Comparison of ENCODE assay signal across 18 cellular contexts in genomic region chr12:57319678-57320469, GRCh38.
DNase-seq lines count a peak whose midpoint lies in the region; ATAC-seq and TF ChIP-seq lines count a peak whose summit lies in the region.
"Had no signal": no experiment of that assay in that cellular context is flagged by ENCODE, and none has a peak within 500 bp of the region (broad histone marks: within the 10 kb centered on the region; RNA-seq: fewer than 3 reads in every experiment).

No MANE protein-coding gene starts in this region.

- no peaks in the 10 kb centered on the region for H4K20me1 ChIP-seq in HCT116 (ENCODE audit: insufficient read depth)

- peak overlapping the region; percentile 22; the same call in 1 of the 2 replicates for H3K4me2 ChIP-seq in HCT116 (ENCODE audit: low read length)

- ATAC-seq in HCT116 (no peak), WTC11 (no peak), sciatic nerve (peak; percentile 85), GM21619 (IDR thresholded peaks at IDR 0.05; ENCODE audit: unreplicated experiment) (no peak), GM19035 (IDR thresholded peaks at IDR 0.05; ENCODE audit: unreplicated experiment) (no peak)
- ATAC-seq: foreskin keratinocyte had no signal

- POLR2A ChIA-PET in HCT116 (lab: Charles Lee) (interaction anchor here (1.4 kb wide), 1 partner anchor 91 kb away, joined by 3 read pairs; the partner anchor contains the start of gene SHMT2), WTC11 (lab: Charles Lee) (interaction anchor here (1.4 kb wide), 1 partner anchor 135 kb away, joined by 5 read pairs; the partner anchor contains the start of gene INHBE)

- H3K27ac ChIP-seq in HCT116 (ENCODE audit: low read depth, low read length), result no peak overlapping the region
- H3K27ac ChIP-seq: foreskin keratinocyte, pancreas, transverse colon had no signal

- DNase-seq in HCT116 (ENCODE audit: low read depth, low spot score) (no peak), WTC11 (ENCODE audit: low spot score) (no peak), fibroblast of the aortic adventitia (ENCODE audit: low read depth) (peak; percentile 25), sciatic nerve (ENCODE audit: low spot score) (no peak), AML-193 (lab: John Stamatoyannopoulos, UW) (no peak), NCI-H82 (lab: John Stamatoyannopoulos, UW) (no peak)
- DNase-seq: activated CD4-positive, alpha-beta T cell treated with anti-CD3 and anti-CD28 coated beads, Interleukin-2, amount 50 U/mL, for 4 hours; activated T-cell treated with anti-CD3 and anti-CD28 coated beads, Interleukin-2, amount 50 U/mL, for 1 hour; effector CD8-positive, alpha-beta T cell; GDM1; NCI-H1105 treated with DMSO at 0.1 percent for 48 hours; NCI-H774; pancreas; transverse colon had no signal

- peaks cover 0 to 8% of the 10 kb centered on the region in 2 experiments; a peak in 2 of 4 replicates for H3K4me1 ChIP-seq in HCT116 (ENCODE audit: control insufficient read depth in 1 of 2, insufficient read depth in 2 of 2, low read length in 2 of 2)

- H2AFZ ChIP-seq in HCT116 (ENCODE audit: low read depth, low read length, poor library complexity, severe bottlenecking), result no peak overlapping the region

- RAD21 ChIA-PET in HCT116 (lab: Charles Lee; ENCODE audit: low non-redundant PET in 1 of 2, low total read pairs in 2 of 2, uncharacterized antibody in 2 of 2, unreplicated experiment in 2 of 2), result no interaction called here

- no peaks in the 10 kb centered on the region for H3K9me2 ChIP-seq in HCT116 (ENCODE audit: insufficient read depth)

- no peaks in the 10 kb centered on the region for H3K36me3 Mint-ChIP-seq in WTC11

- H3K9me3 ChIP-seq in HCT116 (ENCODE audit: control insufficient read depth in 1 of 2, insufficient read depth in 1 of 2, low read depth in 1 of 2, low read length in 2 of 2), result no peaks in the 10 kb centered on the region
- H3K9me3 ChIP-seq: pancreas, transverse colon had no signal

- BruUV-seq in HCT116 (replicated peaks; lab: Mats Ljungman, UMichigan), result no TSS peak

- no peaks in the 10 kb centered on the region for H3K36me3 ChIP-seq in HCT116 (ENCODE audit: control insufficient read depth in 1 of 2, insufficient read depth in 2 of 2, low read length in 2 of 2)
- H3K36me3 ChIP-seq: pancreas, transverse colon had no signal

- no peaks in the 10 kb centered on the region for H3K4me1 Mint-ChIP-seq in WTC11

- no peak overlapping the region for H3K4me3 Mint-ChIP-seq in WTC11
- H3K4me3 Mint-ChIP-seq: activated naive CD8-positive, alpha-beta T cell had no signal

- no peak for TF ChIP-seq POLR2A in HCT116 (IDR thresholded peaks at IDR 0.05; ENCODE audit: borderline replicate concordance, extremely low read depth, insufficient read depth, insufficient read length)

- H3K4me3 ChIP-seq in HCT116 (replicated peaks in 1 of 2; ENCODE audit: low read depth in 1 of 2, low read length in 2 of 2) (no peak overlapping the region), fibroblast of the aortic adventitia (ENCODE audit: low read depth, low read length) (no peak overlapping the region)
- H3K4me3 ChIP-seq: pancreas, transverse colon had no signal

- intact Hi-C loops in HCT116 (cut with micrococcal nuclease) (no loop called here), sciatic nerve (cut with DNase I) (no loop called here)

- H3K27me3 ChIP-seq in HCT116 (ENCODE audit: insufficient read depth, low read length), result no peaks in the 10 kb centered on the region
- H3K27me3 ChIP-seq: foreskin keratinocyte, pancreas, transverse colon had no signal

- H3K27ac Mint-ChIP-seq in WTC11, result peak overlapping the region; percentile 86; the same call in 1 of the 2 replicates
- H3K27ac Mint-ChIP-seq: activated naive CD8-positive, alpha-beta T cell had no signal

- TF ChIP-seq CTCF in HCT116 (IDR thresholded peaks at IDR 0.05 in 2 of 3, conservative IDR thresholded peaks at IDR 0.05 in 1 of 3; ENCODE audit: borderline replicate concordance in 1 of 3, insufficient read depth in 1 of 3, low read depth in 2 of 3, low read length in 2 of 3) (no peak), WTC11 (IDR thresholded peaks at IDR 0.05) (no peak), fibroblast of the aortic adventitia (IDR thresholded peaks at IDR 0.05; ENCODE audit: insufficient read depth, low read length) (no peak)

- no peaks in the 10 kb centered on the region for H3K27me3 Mint-ChIP-seq in WTC11 (ENCODE audit: low read depth)
- H3K27me3 Mint-ChIP-seq: activated naive CD8-positive, alpha-beta T cell had no signal

- CTCF ChIA-PET in HCT116 (lab: Charles Lee) (interaction anchor here (1.5 to 4.2 kb wide), 2 partner anchors 12 to 139 kb away, joined by 3 to 20 read pairs; partner anchors contain the start of gene GLI1), WTC11 (lab: Charles Lee) (interaction anchor here (0.9 to 1.4 kb wide), 3 partner anchors 12 to 139 kb away, joined by 5 to 6 read pairs (median 5); partner anchors contain the start of gene GLI1)

- no peak overlapping the region for H3K9ac ChIP-seq in HCT116 (ENCODE audit: low read length)

- H3K79me2 ChIP-seq in HCT116 (ENCODE audit: insufficient read depth, low read length), result no peaks in the 10 kb centered on the region

- no peak for TF ChIP-seq RAD21 in HCT116 (IDR thresholded peaks at IDR 0.05; ENCODE audit: low read depth)

- H3K9me3 Mint-ChIP-seq in WTC11, result no peaks in the 10 kb centered on the region

TF ChIP-seq in HCT116, 20 proteins besides CTCF, POLR2A, EP300 and RAD21 (continues in another document):
- TF ChIP-seq TCF7L2 (IDR thresholded peaks at IDR 0.05; ENCODE audit: borderline replicate concordance, extremely low read depth, insufficient read depth, insufficient read length) (no peak), EGR1 (IDR thresholded peaks at IDR 0.05; ENCODE audit: low read depth) (no peak), SP1 (IDR thresholded peaks at IDR 0.05; ENCODE audit: low read depth) (no peak), SRF (IDR thresholded peaks at IDR 0.05; ENCODE audit: low read depth) (no peak), FOSL1 (IDR thresholded peaks at IDR 0.05; ENCODE audit: low read depth) (no peak), EZH2phosphoT487 (IDR thresholded peaks at IDR 0.05; ENCODE audit: borderline replicate concordance) (no peak), MAX (IDR thresholded peaks at IDR 0.05) (no peak), SIN3A (IDR thresholded peaks at IDR 0.05; ENCODE audit: low read depth) (no peak), JUND (IDR thresholded peaks at IDR 0.05) (no peak), CBX3 (IDR thresholded peaks at IDR 0.05; ENCODE audit: low read depth) (no peak), ZNF274 (IDR thresholded peaks at IDR 0.05; ENCODE audit: low read depth, low read length) (no peak)

TF ChIP-seq in WTC11, 78 proteins besides CTCF, POLR2A, EP300 and RAD21:
- TF ChIP-seq TEAD4 (CRISPR knock-in tag; IDR thresholded peaks at IDR 0.05) (no peak), ZNF263 (CRISPR knock-in tag; IDR thresholded peaks at IDR 0.05; ENCODE audit: low read depth) (no peak), E2F4 (CRISPR knock-in tag; IDR thresholded peaks at IDR 0.05; ENCODE audit: borderline replicate concordance, low read depth) (no peak), MAX (CRISPR knock-in tag; IDR thresholded peaks at IDR 0.05) (no peak), ARID4B (CRISPR knock-in tag; IDR thresholded peaks at IDR 0.05; ENCODE audit: borderline replicate concordance) (no peak), SOX15 (CRISPR knock-in tag; IDR thresholded peaks at IDR 0.05) (no peak), E2F5 (CRISPR knock-in tag; IDR thresholded peaks at IDR 0.05) (no peak)
